15 cellular contexts compared by ENCODE assay signal in the genomic region with DNA sequence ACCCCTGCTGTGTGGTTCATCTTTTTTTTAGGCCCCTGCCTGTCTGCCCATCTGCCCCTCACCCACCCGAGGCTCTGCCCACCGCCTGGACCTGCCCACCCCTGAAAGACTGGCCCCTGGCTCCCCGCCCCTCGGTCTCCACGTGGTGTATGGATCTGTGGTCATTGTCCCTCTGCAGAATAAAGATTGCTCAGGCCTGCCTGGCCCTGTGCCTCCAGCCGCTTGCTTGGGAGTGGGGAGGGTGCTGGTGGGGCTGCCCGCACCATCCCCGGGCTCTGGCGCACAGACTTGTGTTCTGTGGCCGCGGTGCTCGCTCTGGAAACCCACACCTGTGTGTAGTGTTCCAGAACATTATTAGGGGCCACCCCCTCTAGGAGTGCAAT. TPM values are rescaled to one million over a fixed set of nuclear protein-coding genes. Genes with fewer than 3 reads are reported as not detected.
DNase-seq lines count a peak whose midpoint lies in the region; ATAC-seq and TF ChIP-seq lines count a peak whose summit lies in the region.
"Had no signal": no experiment of that assay in that cellular context is flagged by ENCODE, and none has a peak within 500 bp of the region (broad histone marks: within the 10 kb centered on the region; RNA-seq: fewer than 3 reads in every experiment).

No MANE protein-coding gene starts in this region.

- CTCF ChIA-PET in CD8-positive, alpha-beta memory T cell (lab: Charles Lee): interaction anchor here (1.0 kb wide), 1 partner anchor 19 kb away, joined by 3 read pairs; no protein-coding TSS in a partner anchor
- CTCF ChIA-PET in activated CD8-positive, alpha-beta T cell treated with anti-CD3 and anti-CD28 coated beads for 36 hours (lab: Charles Lee): interaction anchor here (2.6 kb wide), 1 partner anchor 147 kb away, joined by 9 read pairs; no protein-coding TSS in a partner anchor
- CTCF ChIA-PET in activated CD8-positive, alpha-beta memory T cell treated with anti-CD3 and anti-CD28 coated beads, Interleukin-2, amount 10 ng/mL, durations not matched to agents 7 days and 5 days (lab: Charles Lee): no interaction called here

- no peak overlapping the region for H3K4me3 ChIP-seq in CD8-positive, alpha-beta memory T cell (ENCODE audit: low read length)
- H3K4me3 ChIP-seq: mucosa of descending colon had no signal

- no peaks in the 10 kb centered on the region for H3K9me3 ChIP-seq in CD8-positive, alpha-beta memory T cell (ENCODE audit: low read length)
- H3K9me3 ChIP-seq: adrenal gland, Caco-2, mucosa of descending colon had no signal

- H3K9me3 Mint-ChIP-seq in CD8-positive, alpha-beta memory T cell: no peaks in the 10 kb centered on the region
- no peaks in the 10 kb centered on the region for H3K9me3 Mint-ChIP-seq in activated CD8-positive, alpha-beta T cell treated with anti-CD3 and anti-CD28 coated beads for 36 hours
- no peaks in the 10 kb centered on the region for H3K9me3 Mint-ChIP-seq in activated CD8-positive, alpha-beta memory T cell treated with anti-CD3 and anti-CD28 coated beads, Interleukin-2, amount 10 ng/mL, durations not matched to agents 7 days and 5 days (ENCODE audit: low read depth)

- peaks cover 14 to 24% (median 15%) of the 10 kb centered on the region in 3 donors for H3K4me1 Mint-ChIP-seq in CD8-positive, alpha-beta memory T cell
- H3K4me1 Mint-ChIP-seq in activated CD8-positive, alpha-beta T cell treated with anti-CD3 and anti-CD28 coated beads for 36 hours (ENCODE audit: low read depth): peaks cover 11% of the 10 kb centered on the region
- H3K4me1 Mint-ChIP-seq in activated CD8-positive, alpha-beta memory T cell treated with anti-CD3 and anti-CD28 coated beads, Interleukin-2, amount 10 ng/mL, durations not matched to agents 7 days and 5 days: peaks cover 9% of the 10 kb centered on the region

- no peak for DNase-seq in CD8-positive, alpha-beta memory T cell
- no peak for DNase-seq in activated CD8-positive, alpha-beta T cell treated with anti-CD3 and anti-CD28 coated beads for 36 hours
- peak; percentile 74 for DNase-seq in left lobe of liver (ENCODE audit: low spot score)
- no peak for DNase-seq in sciatic nerve (ENCODE audit: low spot score)
- no peak for DNase-seq in activated CD8-positive, alpha-beta memory T cell treated with anti-CD3 and anti-CD28 coated beads, Interleukin-2, amount 10 ng/mL, durations not matched to agents 7 days and 5 days
- no peak for DNase-seq in activated CD4-positive, alpha-beta T cell treated with anti-CD3 and anti-CD28 coated beads for 48 hours
- DNase-seq: activated CD4-positive, alpha-beta T cell treated with anti-CD3 and anti-CD28 coated beads for 36 hours; Caco-2; NCI-H1417; NCI-H526 treated with DMSO at 0.1 percent for 48 hours; SIG-M5 had no signal

- peaks cover 0 to 3% of the 10 kb centered on the region in 2 donors for H3K27me3 Mint-ChIP-seq in CD8-positive, alpha-beta memory T cell
- no peaks in the 10 kb centered on the region for H3K27me3 Mint-ChIP-seq in activated CD8-positive, alpha-beta T cell treated with anti-CD3 and anti-CD28 coated beads for 36 hours
- no peaks in the 10 kb centered on the region for H3K27me3 Mint-ChIP-seq in activated CD8-positive, alpha-beta memory T cell treated with anti-CD3 and anti-CD28 coated beads, Interleukin-2, amount 10 ng/mL, durations not matched to agents 7 days and 5 days
- H3K27me3 Mint-ChIP-seq: activated CD4-positive, alpha-beta T cell treated with anti-CD3 and anti-CD28 coated beads for 36 hours had no signal

- H3K36me3 Mint-ChIP-seq in CD8-positive, alpha-beta memory T cell: peaks cover 0 to 4% (median 2%) of the 10 kb centered on the region in 3 donors
- no peaks in the 10 kb centered on the region for H3K36me3 Mint-ChIP-seq in activated CD8-positive, alpha-beta T cell treated with anti-CD3 and anti-CD28 coated beads for 36 hours (ENCODE audit: low read depth)
- H3K36me3 Mint-ChIP-seq in activated CD8-positive, alpha-beta memory T cell treated with anti-CD3 and anti-CD28 coated beads, Interleukin-2, amount 10 ng/mL, durations not matched to agents 7 days and 5 days: no peaks in the 10 kb centered on the region

- H3K36me3 ChIP-seq in CD8-positive, alpha-beta memory T cell (ENCODE audit: insufficient read depth, low read length): no peaks in the 10 kb centered on the region
- H3K36me3 ChIP-seq: adrenal gland had no signal

- no peak overlapping the region for H3K27ac ChIP-seq in CD8-positive, alpha-beta memory T cell (ENCODE audit: low read depth, low read length)

- H3K27ac Mint-ChIP-seq in CD8-positive, alpha-beta memory T cell: peak overlapping the region; percentile 77 to 95 (median 94)
- peak overlapping the region; percentile 56 for H3K27ac Mint-ChIP-seq in activated CD8-positive, alpha-beta T cell treated with anti-CD3 and anti-CD28 coated beads for 36 hours
- H3K27ac Mint-ChIP-seq in activated CD8-positive, alpha-beta memory T cell treated with anti-CD3 and anti-CD28 coated beads, Interleukin-2, amount 10 ng/mL, durations not matched to agents 7 days and 5 days: no peak overlapping the region

- peak overlapping the region; percentile 32 to 89 (median 69) for H3K4me3 Mint-ChIP-seq in CD8-positive, alpha-beta memory T cell
- H3K4me3 Mint-ChIP-seq in activated CD8-positive, alpha-beta T cell treated with anti-CD3 and anti-CD28 coated beads for 36 hours: peak overlapping the region; percentile 40
- H3K4me3 Mint-ChIP-seq in activated CD8-positive, alpha-beta memory T cell treated with anti-CD3 and anti-CD28 coated beads, Interleukin-2, amount 10 ng/mL, durations not matched to agents 7 days and 5 days: no peak overlapping the region

- TF ChIP-seq CTCF in activated CD8-positive, alpha-beta T cell treated with anti-CD3 and anti-CD28 coated beads for 36 hours (IDR thresholded peaks at IDR 0.05): no peak

- POLR2A ChIA-PET in CD8-positive, alpha-beta memory T cell (lab: Charles Lee): no interaction called here
- POLR2A ChIA-PET in activated CD8-positive, alpha-beta T cell treated with anti-CD3 and anti-CD28 coated beads for 36 hours (lab: Charles Lee): interaction anchor here (0.6 kb wide), 1 partner anchor 16 kb away, joined by 4 read pairs; no protein-coding TSS in a partner anchor

- intact Hi-C loops in activated CD8-positive, alpha-beta T cell treated with anti-CD3 and anti-CD28 coated beads for 36 hours (cut with micrococcal nuclease): no loop called here
- intact Hi-C loops in sciatic nerve (cut with DNase I): no loop called here

- H3K4me1 ChIP-seq in CD8-positive, alpha-beta memory T cell (ENCODE audit: insufficient read depth, low read length): peaks cover 5% of the 10 kb centered on the region
- H3K4me1 ChIP-seq: Caco-2 had no signal

- no peaks in the 10 kb centered on the region for H3K27me3 ChIP-seq in CD8-positive, alpha-beta memory T cell (ENCODE audit: insufficient read depth, low read length, poor library complexity, severe bottlenecking)
- H3K27me3 ChIP-seq: adrenal gland had no signal

- no peak for ATAC-seq in activated CD8-positive, alpha-beta T cell treated with anti-CD3 and anti-CD28 coated beads for 36 hours
- ATAC-seq in left lobe of liver (peak; percentile 58), sciatic nerve (peak; percentile 10), GM18502 (IDR thresholded peaks at IDR 0.05; ENCODE audit: poor library complexity, unreplicated experiment) (no peak), HG02885 (IDR thresholded peaks at IDR 0.05; ENCODE audit: poor library complexity, unreplicated experiment) (no peak)
- ATAC-seq in activated CD8-positive, alpha-beta memory T cell treated with anti-CD3 and anti-CD28 coated beads, Interleukin-2, amount 10 ng/mL, durations not matched to agents 7 days and 5 days: no peak
- ATAC-seq: activated CD4-positive, alpha-beta T cell treated with anti-CD3 and anti-CD28 coated beads for 36 hours; mucosa of descending colon had no signal

RNA-seq across cellular contexts. Expression of gene MAP1LC3A, which starts 1.6 kb away (rescaled TPM):
- 1 to 10 TPM; 1.5 to 1.7 TPM for total RNA-seq in CD8-positive, alpha-beta memory T cell
- polyA plus RNA-seq in CD8-positive, alpha-beta memory T cell: 8.5 TPM
- total RNA-seq in activated CD8-positive, alpha-beta T cell treated with anti-CD3 and anti-CD28 coated beads for 36 hours: 1 to 10 TPM in 1 of 2 experiments, under 1 TPM in 1; 0.92 to 1.0 TPM
- total RNA-seq in left lobe of liver (24.2 TPM), sciatic nerve (72.1 TPM)
- 1 to 10 TPM; 4.7 to 5.2 TPM for total RNA-seq in activated CD8-positive, alpha-beta memory T cell treated with anti-CD3 and anti-CD28 coated beads, Interleukin-2, amount 10 ng/mL, durations not matched to agents 7 days and 5 days

RNA-seq across cellular contexts. Expression of gene DYNLRB1, which starts 43.9 kb away (rescaled TPM):
- total RNA-seq in CD8-positive, alpha-beta memory T cell: 10 to 100 TPM; 81.1 to 81.2 TPM
- 315 TPM for polyA plus RNA-seq in CD8-positive, alpha-beta memory T cell
- total RNA-seq in activated CD8-positive, alpha-beta T cell treated with anti-CD3 and anti-CD28 coated beads for 36 hours: 10 to 100 TPM; 66.6 to 70.9 TPM
- total RNA-seq in left lobe of liver (34.6 TPM), sciatic nerve (247 TPM)
- 10 to 100 TPM; 88.5 to 93.6 TPM for total RNA-seq in activated CD8-positive, alpha-beta memory T cell treated with anti-CD3 and anti-CD28 coated beads, Interleukin-2, amount 10 ng/mL, durations not matched to agents 7 days and 5 days

Comparison
In these comparisons a context has a peak if more than half of its experiments do, and no peak if none do; other contexts are left out.
1. ATAC-seq: peak in left lobe of liver (single experiment) and sciatic nerve (single experiment); none in activated CD8-positive, alpha-beta T cell treated with anti-CD3 and anti-CD28 coated beads for 36 hours (single experiment), GM18502 (single experiment), activated CD8-positive, alpha-beta memory T cell treated with anti-CD3 and anti-CD28 coated beads, Interleukin-2, amount 10 ng/mL, durations not matched to agents 7 days and 5 days (single experiment) and HG02885 (single experiment).